In genomic region chr9:34685591-34685990, GRCh38 we compare ENCODE assay signal across 20 cellular contexts. TPM values are rescaled to one million over a fixed set of nuclear protein-coding genes. Genes with fewer than 3 reads are reported as not detected.
DNase-seq lines count a peak whose midpoint lies in the region; TF ChIP-seq lines count a peak whose summit lies in the region.
"Had no signal": no experiment of that assay in that cellular context is flagged by ENCODE, and none has a peak within 500 bp of the region (broad histone marks: within the 10 kb centered on the region; RNA-seq: fewer than 3 reads in every experiment).

No MANE protein-coding gene starts in this region.

- TF ChIP-seq POLR2A in suprapubic skin (IDR thresholded peaks at IDR 0.05): no peak

- no peaks in the 10 kb centered on the region for H3K27me3 ChIP-seq in adipocyte (replicated peaks; ENCODE audit: control insufficient read depth, insufficient read depth, low read length)
- no peaks in the 10 kb centered on the region for H3K27me3 ChIP-seq in suprapubic skin
- H3K27me3 ChIP-seq in BE2C: no peaks in the 10 kb centered on the region

- peaks cover 1% of the 10 kb centered on the region for H3K27me3 Mint-ChIP-seq in HFFc6 (ENCODE audit: insufficient read depth)

- peaks cover 9% of the 10 kb centered on the region for H3K36me3 Mint-ChIP-seq in HFFc6 (ENCODE audit: low read depth)
- H3K36me3 Mint-ChIP-seq: CD14-positive monocyte had no signal

- WGBS in suprapubic skin: 61% methylated on average over 4 of the region's 4 CpGs

- H3K4me3 Mint-ChIP-seq in HFFc6: no peak overlapping the region
- H3K4me3 Mint-ChIP-seq: CD14-positive monocyte had no signal

- peaks cover 18% of the 10 kb centered on the region for H3K4me1 Mint-ChIP-seq in HFFc6 (ENCODE audit: low read depth)

- no peaks in the 10 kb centered on the region for H3K36me3 ChIP-seq in adipocyte (ENCODE audit: control insufficient read depth, insufficient read depth, low read length, severe bottlenecking)
- no peaks in the 10 kb centered on the region for H3K36me3 ChIP-seq in suprapubic skin
- no peaks in the 10 kb centered on the region for H3K36me3 ChIP-seq in BE2C

- H3K4me3 ChIP-seq in adipocyte (ENCODE audit: low read length) (peak overlapping the region; percentile 31), foreskin fibroblast (ENCODE audit: low read depth in 1 of 2, low read length in 2 of 2) (no peak overlapping the region), suprapubic skin (no peak overlapping the region), BE2C (ENCODE audit: low read depth, low read length) (no peak overlapping the region)

- H3K4me1 ChIP-seq in adipocyte (ENCODE audit: control insufficient read depth, insufficient read depth, low read length): peaks cover 37% of the 10 kb centered on the region
- H3K4me1 ChIP-seq in suprapubic skin: peaks cover 10% of the 10 kb centered on the region
- H3K4me1 ChIP-seq in BE2C: no peaks in the 10 kb centered on the region

- no peak for TF ChIP-seq EP300 in suprapubic skin (IDR thresholded peaks at IDR 0.05)

- H3K9me3 ChIP-seq in adipocyte (ENCODE audit: control insufficient read depth, low read length) (no peaks in the 10 kb centered on the region), suprapubic skin (no peaks in the 10 kb centered on the region), BE2C (no peaks in the 10 kb centered on the region)

- TF ChIP-seq CTCF in foreskin fibroblast (IDR thresholded peaks at IDR 0.05; ENCODE audit: low read depth, low read length) (no peak), suprapubic skin (IDR thresholded peaks at IDR 0.05) (no peak), BE2C (IDR thresholded peaks at IDR 0.05; ENCODE audit: low read depth, low read length) (no peak), HFFc6 (IDR thresholded peaks at IDR 0.05) (no peak)

- DNase-seq in GM03348 (ENCODE audit: low spot score) (peak; percentile 51), adipocyte (ENCODE audit: low read depth) (no peak), foreskin fibroblast (peak; percentile 51 to 77), suprapubic skin (ENCODE audit: low spot score in 2 of 2) (no peak), BE2C (no peak), NCI-H82 treated with DMSO at 0.1 percent for 48 hours (lab: John Stamatoyannopoulos, UW; ENCODE audit: unreplicated experiment) (no peak), HFFc6 (no peak)
- DNase-seq: AML-193; H7; KBM-7; MM.1S; NCI-H1048; NCI-H1417 treated with DMSO at 0.1 percent for 48 hours; NCI-H1930; NCI-H226; NCI-H510A treated with DMSO at 0.1 percent for 48 hours; NCI-H748 treated with DMSO at 0.1 percent for 48 hours; NK-92 treated with Interleukin-12 subunit alpha and Interleukin-12 subunit beta, amount 100 ng/mL, for 24 hours had no signal

- H3K9me3 Mint-ChIP-seq in HFFc6: no peaks in the 10 kb centered on the region

- H3K27ac ChIP-seq in suprapubic skin: peak overlapping the region; percentile 73

- peak overlapping the region; percentile 75 for H3K9ac ChIP-seq in adipocyte (ENCODE audit: low read length)

- H3K27ac Mint-ChIP-seq in HFFc6: no peak overlapping the region

RNA-seq across cellular contexts. Expression of gene CCL19, which starts 5.5 kb away (rescaled TPM):
- total RNA-seq in suprapubic skin: 1 to 10 TPM; 1.3 to 5.4 (median 3.3) TPM
- polyA plus RNA-seq in BE2C (2012; ENCODE audit: insufficient read depth, insufficient read length, low read depth): not detected
- not detected for total RNA-seq in HFFc6 (2021; fragmentation: NEBNext Ultra II Directional; extraction: Animal tissue kit (Norgen Biotek cat#: 25700))
- total RNA-seq: H7, HepG2 had no signal
- polyA plus RNA-seq: CD14-positive monocyte, HepG2 had no signal

RNA-seq across cellular contexts. Expression of gene CCL27, which starts 23.1 kb away (rescaled TPM):
- 100 to 1,000 TPM; 169 to 357 (median 233) TPM for total RNA-seq in suprapubic skin
- polyA plus RNA-seq in BE2C (2012; ENCODE audit: insufficient read depth, insufficient read length, low read depth): not detected
- total RNA-seq in HFFc6 (2021; fragmentation: NEBNext Ultra II Directional; extraction: Animal tissue kit (Norgen Biotek cat#: 25700)): under 1 TPM in 1 of 6 experiments, not detected in 5; 0.88 TPM
- total RNA-seq: HepG2 had no signal
- polyA plus RNA-seq: CD14-positive monocyte, HepG2 had no signal

RNA-seq across cellular contexts. Expression of gene CCL21, which starts 24.3 kb away (rescaled TPM):
- total RNA-seq in suprapubic skin: 1 to 10 TPM in 3 of 4 donors, not detected in 1; 5.2 to 6.1 (median 5.6) TPM
- polyA plus RNA-seq in BE2C (2012; ENCODE audit: insufficient read depth, insufficient read length, low read depth): not detected
- total RNA-seq in HFFc6 (2021; fragmentation: NEBNext Ultra II Directional; extraction: Animal tissue kit (Norgen Biotek cat#: 25700)): not detected
- total RNA-seq: H7, HepG2 had no signal
- polyA plus RNA-seq: CD14-positive monocyte, HepG2 had no signal

RNA-seq across cellular contexts. Expression of gene IL11RA, which starts 33.6 kb away (rescaled TPM):
- total RNA-seq in suprapubic skin: 100 to 1,000 TPM in 1 of 4 donors, 10 to 100 TPM in 3; 23.4 to 114 (median 39.3) TPM
- polyA plus RNA-seq in BE2C (2012; ENCODE audit: insufficient read depth, insufficient read length, low read depth): 32.9 TPM
- total RNA-seq in HFFc6 (2021; fragmentation: NEBNext Ultra II Directional; extraction: Animal tissue kit (Norgen Biotek cat#: 25700)): 10 to 100 TPM; 20.9 to 26.3 (median 23.6) TPM

RNA-seq across cellular contexts. Expression of gene GALT, which starts 39.1 kb away (rescaled TPM):
- total RNA-seq in suprapubic skin: 100 to 1,000 TPM in 1 of 4 donors, 10 to 100 TPM in 3; 47.6 to 182 (median 77.6) TPM
- 58.3 TPM for polyA plus RNA-seq in BE2C (2012; ENCODE audit: insufficient read depth, insufficient read length, low read depth)
- total RNA-seq in HFFc6 (2021; fragmentation: NEBNext Ultra II Directional; extraction: Animal tissue kit (Norgen Biotek cat#: 25700)): 10 to 100 TPM; 20.5 to 27.4 (median 22.0) TPM

Comparison
In these comparisons a context has a peak if more than half of its experiments do, and no peak if none do; other contexts are left out.
1. DNase-seq: peak in GM03348 (single experiment) and foreskin fibroblast (2 of 2); none in adipocyte (single experiment), suprapubic skin (0 of 2), BE2C (single experiment), NCI-H82 treated with DMSO at 0.1 percent for 48 hours (single experiment) and HFFc6 (single experiment).
2. RNA of gene CCL27, which starts 23.1 kb away (total RNA-seq): 169 to 357 TPM in suprapubic skin; 0.88 TPM in HFFc6; every median in the first group is over 10 times any median in the second.